8 cellular contexts compared by ENCODE assay signal in the genomic region with DNA sequence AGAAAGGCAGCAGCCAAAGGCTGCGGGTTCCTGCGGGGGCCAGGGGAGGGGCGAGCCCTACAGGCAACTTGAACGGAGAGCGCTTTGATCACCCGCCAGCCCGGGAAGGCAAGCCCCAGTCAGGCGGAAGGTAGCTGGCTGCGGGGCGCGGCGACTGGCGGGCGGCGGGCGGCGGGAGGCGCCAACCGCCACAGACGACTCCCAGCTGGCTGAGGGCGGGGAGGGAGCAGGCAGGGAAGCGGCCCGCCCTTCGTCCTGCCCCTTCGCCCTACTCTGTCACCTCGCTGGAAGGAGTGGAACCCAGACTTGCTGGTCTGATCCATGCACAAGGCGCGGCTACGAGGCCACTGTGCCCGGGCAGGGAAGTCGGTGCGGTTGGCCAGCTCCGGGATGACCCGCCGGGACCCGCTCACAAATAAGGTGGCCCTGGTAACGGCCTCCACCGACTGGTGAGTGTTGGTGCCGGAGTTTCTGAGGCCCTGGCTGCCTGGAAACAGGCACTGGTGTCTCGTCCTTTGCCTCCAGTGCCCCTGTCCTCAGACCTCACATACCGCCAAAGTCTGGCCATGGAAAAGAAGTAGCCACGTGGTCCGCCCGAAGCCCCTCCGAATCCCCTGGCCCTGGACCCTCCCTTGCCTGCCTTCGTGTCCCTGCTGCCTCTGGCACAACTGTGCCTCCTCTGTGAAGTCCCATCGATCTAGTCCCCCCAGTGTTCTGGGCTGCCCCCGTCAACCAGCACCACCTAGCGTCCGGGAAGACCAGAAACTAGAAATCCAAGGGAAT. TPM values are rescaled to one million over a fixed set of nuclear protein-coding genes. Genes with fewer than 3 reads are reported as not detected.
DNase-seq lines count a peak whose midpoint lies in the region; ATAC-seq and TF ChIP-seq lines count a peak whose summit lies in the region.
"Not testable (repeated sequence)": the region's sequence is repeated elsewhere in the genome, so short reads cannot be mapped to it uniquely, and the experiment has no call there.

No MANE protein-coding gene starts in this region.

- TF ChIP-seq EP300 in gastroesophageal sphincter (IDR thresholded peaks at IDR 0.05): not testable (repeated sequence)

- peaks cover 0 to 19% (median 0%) of the 10 kb centered on the region in 3 donors for H3K4me1 ChIP-seq in gastroesophageal sphincter

- peaks cover 11% of the 10 kb centered on the region for H3K27me3 Mint-ChIP-seq in HFFc6 (ENCODE audit: insufficient read depth)
- H3K27me3 Mint-ChIP-seq in activated naive CD4-positive, alpha-beta T cell treated with anti-CD3 and anti-CD28 coated beads, Interleukin-2, amount 50 U/mL, for 24 hours: not testable (repeated sequence)
- H3K27me3 Mint-ChIP-seq in neural crest cell (ENCODE audit: low read depth): peaks cover 14% of the 10 kb centered on the region

- H3K4me1 Mint-ChIP-seq in HFFc6 (ENCODE audit: low read depth): peaks cover 17% of the 10 kb centered on the region
- H3K4me1 Mint-ChIP-seq in activated naive CD4-positive, alpha-beta T cell treated with anti-CD3 and anti-CD28 coated beads, Interleukin-2, amount 50 U/mL, for 24 hours: peaks cover 10% of the 10 kb centered on the region
- H3K4me1 Mint-ChIP-seq in neural crest cell: not testable (repeated sequence)

- H3K4me3 Mint-ChIP-seq in HFFc6: peak overlapping the region; percentile 94
- peak overlapping the region; percentile 97 for H3K4me3 Mint-ChIP-seq in activated naive CD4-positive, alpha-beta T cell treated with anti-CD3 and anti-CD28 coated beads, Interleukin-2, amount 50 U/mL, for 24 hours
- peak overlapping the region; percentile 93 for H3K4me3 Mint-ChIP-seq in neural crest cell

- in situ Hi-C loops in SK-MEL-5 (cut with HindIII; ENCODE audit: low pct_unique_long_range_greater_than_20kb, low sequenced_read_pairs): not testable (repeated sequence)

- H3K36me3 Mint-ChIP-seq in HFFc6 (ENCODE audit: low read depth); activated naive CD4-positive, alpha-beta T cell treated with anti-CD3 and anti-CD28 coated beads, Interleukin-2, amount 50 U/mL, for 24 hours; neural crest cell (ENCODE audit: low read depth): not testable (repeated sequence)

- peak overlapping the region; percentile 62 to 77 for H3K4me3 ChIP-seq in gastroesophageal sphincter

- TF ChIP-seq CTCF in HFFc6 (IDR thresholded peaks at IDR 0.05) (peak; percentile 82), gastroesophageal sphincter (IDR thresholded peaks at IDR 0.05) (peak; percentile 41 to 86 (median 68)), neural crest cell (conservative IDR thresholded peaks at IDR 0.05) (peak; percentile 79)

- peaks cover 18% of the 10 kb centered on the region for H3K9me3 Mint-ChIP-seq in HFFc6
- not testable (repeated sequence) for H3K9me3 Mint-ChIP-seq in activated naive CD4-positive, alpha-beta T cell treated with anti-CD3 and anti-CD28 coated beads, Interleukin-2, amount 50 U/mL, for 24 hours; neural crest cell

- peak overlapping the region; percentile 83 to 97 (median 90) for H3K27ac ChIP-seq in gastroesophageal sphincter

- DNase-seq in GDM1 (lab: John Stamatoyannopoulos, UW): peak; percentile 76
- DNase-seq in HFFc6: peak; percentile 54
- peak; percentile 88 for DNase-seq in NCI-H1092 treated with DMSO at 0.1 percent for 48 hours (lab: John Stamatoyannopoulos, UW)
- DNase-seq in SK-MEL-5 (ENCODE audit: low read depth, low spot score): peak; percentile 77
- DNase-seq in neural crest cell (ENCODE audit: low read depth, low spot score): peak; percentile 49
- DNase-seq in stromal cell of bone marrow (ENCODE audit: low read depth): peak; percentile 51

- H3K9me3 ChIP-seq in gastroesophageal sphincter: not testable (repeated sequence)

- peak in 1 of 2 donors; percentile 21 for TF ChIP-seq POLR2A in gastroesophageal sphincter (IDR thresholded peaks at IDR 0.05)

- H3K36me3 ChIP-seq in gastroesophageal sphincter: not testable (repeated sequence)

- not testable (repeated sequence) for H3K27me3 ChIP-seq in gastroesophageal sphincter

- ATAC-seq in gastroesophageal sphincter: peak; percentile 92

- 0% methylated on average over 3 to 8 of the region's 50 CpGs for WGBS in gastroesophageal sphincter (ENCODE audit: low coverage in 1 of 2), 2 donors

- H3K27ac Mint-ChIP-seq in HFFc6 (peak overlapping the region; percentile 88), neural crest cell (ENCODE audit: unreplicated experiment) (peak overlapping the region; percentile 54)
- peak overlapping the region; percentile 94 for H3K27ac Mint-ChIP-seq in activated naive CD4-positive, alpha-beta T cell treated with anti-CD3 and anti-CD28 coated beads, Interleukin-2, amount 50 U/mL, for 24 hours

RNA-seq across cellular contexts. Expression of a gene that starts 15.4 kb away (rescaled TPM):
- not detected for total RNA-seq in HFFc6 (2021; fragmentation: NEBNext Ultra II Directional; extraction: Animal tissue kit (Norgen Biotek cat#: 25700))
- total RNA-seq in SK-MEL-5 (2014; rRNA removed; shearing (Covaris generic)): 0.29 and 0.66 TPM in 2 replicates
- polyA plus RNA-seq in SK-MEL-5 (2015; cell fraction: cytosol; rRNA removed): 0.48 and 0.58 TPM in 2 replicates
- 3.0 and 5.1 TPM in 2 replicates for polyA plus RNA-seq in SK-MEL-5 (2015; cell fraction: nucleus; rRNA removed)
- total RNA-seq in gastroesophageal sphincter: under 1 TPM in 3 of 4 donors, not detected in 1; 0.12 to 0.47 (median 0.17) TPM
- total RNA-seq in neural crest cell: 9.3 and 9.4 TPM in 2 replicates

RNA-seq across cellular contexts. Expression of a gene that starts 35.0 kb away (rescaled TPM):
- not detected for total RNA-seq in HFFc6 (2021; fragmentation: NEBNext Ultra II Directional; extraction: Animal tissue kit (Norgen Biotek cat#: 25700))
- not detected in 2 replicates for total RNA-seq in SK-MEL-5 (2014; rRNA removed; shearing (Covaris generic))
- not detected in 2 replicates for polyA plus RNA-seq in SK-MEL-5 (2015; cell fraction: cytosol; rRNA removed)
- polyA plus RNA-seq in SK-MEL-5 (2015; cell fraction: nucleus; rRNA removed): 0.10 TPM in 1 of 2 replicates, not detected in the other
- total RNA-seq in gastroesophageal sphincter: 1 to 10 TPM in 1 of 4 donors, not detected in 3; 1.5 TPM
- total RNA-seq in neural crest cell: not detected in 2 replicates

RNA-seq across cellular contexts. Expression of a gene that starts 47.6 kb away (rescaled TPM):
- total RNA-seq in HFFc6 (2021; fragmentation: NEBNext Ultra II Directional; extraction: Animal tissue kit (Norgen Biotek cat#: 25700)): 10 to 100 TPM; 18.8 to 25.4 (median 23.5) TPM
- 28.9 and 30.6 TPM in 2 replicates for total RNA-seq in SK-MEL-5 (2014; rRNA removed; shearing (Covaris generic))
- 28.2 and 28.6 TPM in 2 replicates for polyA plus RNA-seq in SK-MEL-5 (2015; cell fraction: cytosol; rRNA removed)
- 11.3 and 20.7 TPM in 2 replicates for polyA plus RNA-seq in SK-MEL-5 (2015; cell fraction: nucleus; rRNA removed)
- 10 to 100 TPM in 3 of 4 donors, 1 to 10 TPM in 1; 5.9 to 25.3 (median 16.7) TPM for total RNA-seq in gastroesophageal sphincter
- total RNA-seq in neural crest cell: 15.1 and 17.1 TPM in 2 replicates

RNA-seq across cellular contexts. Expression of a gene that starts 57.7 kb away (rescaled TPM):
- 10 to 100 TPM; 19.9 to 27.6 (median 24.0) TPM for total RNA-seq in HFFc6 (2021; fragmentation: NEBNext Ultra II Directional; extraction: Animal tissue kit (Norgen Biotek cat#: 25700))
- total RNA-seq in SK-MEL-5 (2014; rRNA removed; shearing (Covaris generic)): 23.2 and 28.6 TPM in 2 replicates
- polyA plus RNA-seq in SK-MEL-5 (2015; cell fraction: cytosol; rRNA removed): 121 and 136 TPM in 2 replicates
- polyA plus RNA-seq in SK-MEL-5 (2015; cell fraction: nucleus; rRNA removed): 81.9 and 118 TPM in 2 replicates
- 10 to 100 TPM in 3 of 4 donors, 1 to 10 TPM in 1; 9.2 to 14.9 (median 11.6) TPM for total RNA-seq in gastroesophageal sphincter
- 26.1 and 26.7 TPM in 2 replicates for total RNA-seq in neural crest cell

Comparison
In these comparisons a context has a peak if more than half of its experiments do, and no peak if none do; other contexts are left out.
1. Peak in every context shown above with its lines: DNase-seq, ATAC-seq, H3K4me3 ChIP-seq and H3K27ac ChIP-seq.